ENCODE assay signal across 9 cellular contexts in genomic region chr2:196268538-196269338, GRCh38.
DNase-seq lines count a peak whose midpoint lies in the region; ATAC-seq and TF ChIP-seq lines count a peak whose summit lies in the region.
"Had no signal": no experiment of that assay in that cellular context is flagged by ENCODE, and none has a peak within 500 bp of the region (broad histone marks: within the 10 kb centered on the region; RNA-seq: fewer than 3 reads in every experiment).

No MANE protein-coding gene starts in this region.

- peaks cover 89% of the 10 kb centered on the region for H3K4me1 ChIP-seq in OCI-LY7 (ENCODE audit: insufficient read depth, low read length, poor library complexity, severe bottlenecking)
- H3K4me1 ChIP-seq in esophagus (ENCODE audit: control insufficient read depth in 2 of 2, insufficient read depth in 2 of 2, low read length in 1 of 2): no peaks in the 10 kb centered on the region

- ATAC-seq in activated T-cell treated with anti-CD3 and anti-CD28 coated beads, Interleukin-2, amount 50 U/mL, for 4 hours: peak; percentile 9 to 48
- peak; percentile 63 for ATAC-seq in stimulated activated effector memory CD8-positive, alpha-beta T cell treated with anti-CD3 and anti-CD28 coated beads, Interleukin-12 subunit alpha, Interleukin-12 subunit beta, amount 100 ng/mL, for 72 hours
- no peak for ATAC-seq in HG02840 (IDR thresholded peaks at IDR 0.05; ENCODE audit: low FRiP score, unreplicated experiment)

- H3K27ac ChIP-seq in OCI-LY7 (ENCODE audit: low read depth, low read length, poor library complexity, severe bottlenecking): peak overlapping the region; percentile 66
- peak overlapping the region; percentile 21 to 31 for H3K27ac ChIP-seq in esophagus (ENCODE audit: low read depth in 2 of 2, low read length in 1 of 2)

- no TSS peak for BruUV-seq in OCI-LY7 (replicated peaks; lab: Mats Ljungman, UMichigan)

- H3K9me3 Mint-ChIP-seq in activated T-cell treated with anti-CD3 and anti-CD28 coated beads, Interleukin-2, amount 50 U/mL, for 4 hours: no peaks in the 10 kb centered on the region
- no peaks in the 10 kb centered on the region for H3K9me3 Mint-ChIP-seq in stimulated activated effector memory CD8-positive, alpha-beta T cell treated with anti-CD3 and anti-CD28 coated beads, Interleukin-12 subunit alpha, Interleukin-12 subunit beta, amount 100 ng/mL, for 72 hours
- H3K9me3 Mint-ChIP-seq: neural crest cell had no signal

- peak overlapping the region; percentile 66 for H3K4me2 ChIP-seq in OCI-LY7 (ENCODE audit: low read length)

- no peak for TF ChIP-seq CTCF in OCI-LY7 (conservative IDR thresholded peaks at IDR 0.05; ENCODE audit: low read length)

- 36 to 50% methylated on average over 8 of the region's 8 CpGs for WGBS in esophagus, 2 donors

- H3K9me3 ChIP-seq in OCI-LY7 (ENCODE audit: low read length): no peaks in the 10 kb centered on the region
- no peaks in the 10 kb centered on the region for H3K9me3 ChIP-seq in esophagus (ENCODE audit: control insufficient read depth in 2 of 2, insufficient read depth in 1 of 2, low read depth in 1 of 2, low read length in 1 of 2)

- POLR2A ChIA-PET in OCI-LY7 (lab: Charles Lee): interaction anchor here (0.6 to 4.7 kb wide), 12 partner anchors 9 to 1232 kb away, joined by 3 to 31 read pairs (median 5); no protein-coding TSS in a partner anchor

- H2AFZ ChIP-seq in OCI-LY7 (ENCODE audit: low read length): peak overlapping the region; percentile 98

- H3K9me2 ChIP-seq in OCI-LY7 (ENCODE audit: insufficient read depth, low read length): no peaks in the 10 kb centered on the region

- DNase-seq in activated T-cell treated with anti-CD3 and anti-CD28 coated beads, Interleukin-2, amount 50 U/mL, for 4 hours: no peak
- DNase-seq in activated T-cell treated with anti-CD3 and anti-CD28 coated beads, Interleukin-2, amount 50 U/mL, for 1 hour: no peak
- DNase-seq in OCI-LY7 (ENCODE audit: low spot score) (peak; percentile 48), UCSD-AML1 (lab: John Stamatoyannopoulos, UW; ENCODE audit: unreplicated experiment) (no peak), DMS79 treated with DMSO at 0.1 percent for 48 hours (lab: John Stamatoyannopoulos, UW) (no peak)
- DNase-seq in stimulated activated effector memory CD8-positive, alpha-beta T cell treated with anti-CD3 and anti-CD28 coated beads, Interleukin-12 subunit alpha, Interleukin-12 subunit beta, amount 100 ng/mL, for 72 hours (ENCODE audit: low spot score in 2 of 2): no peak

- no peaks in the 10 kb centered on the region for H3K36me3 ChIP-seq in OCI-LY7 (ENCODE audit: insufficient read depth, low read length)
- no peaks in the 10 kb centered on the region for H3K36me3 ChIP-seq in esophagus (ENCODE audit: control insufficient read depth in 2 of 2, insufficient read depth in 2 of 2, low read length in 1 of 2)

- no peaks in the 10 kb centered on the region for H3K27me3 ChIP-seq in esophagus (ENCODE audit: control insufficient read depth in 1 of 2, insufficient read depth in 2 of 2, low read length in 2 of 2)

- H3K27ac Mint-ChIP-seq in stimulated activated effector memory CD8-positive, alpha-beta T cell treated with anti-CD3 and anti-CD28 coated beads, Interleukin-12 subunit alpha, Interleukin-12 subunit beta, amount 100 ng/mL, for 72 hours: peak overlapping the region; percentile 75

- intact Hi-C loops in OCI-LY7 (cut with micrococcal nuclease; ENCODE audit: unreplicated experiment): loop anchor here (5.0 kb wide), 1 partner anchor 611 kb away; the partner anchor contains the start of gene SLC39A10

- H3K27me3 Mint-ChIP-seq in activated T-cell treated with anti-CD3 and anti-CD28 coated beads, Interleukin-2, amount 50 U/mL, for 4 hours (ENCODE audit: low read depth): no peaks in the 10 kb centered on the region

- peaks cover 60% of the 10 kb centered on the region for H3K4me1 Mint-ChIP-seq in activated T-cell treated with anti-CD3 and anti-CD28 coated beads, Interleukin-2, amount 50 U/mL, for 4 hours (ENCODE audit: low read depth)
- peaks cover 32% of the 10 kb centered on the region for H3K4me1 Mint-ChIP-seq in stimulated activated effector memory CD8-positive, alpha-beta T cell treated with anti-CD3 and anti-CD28 coated beads, Interleukin-12 subunit alpha, Interleukin-12 subunit beta, amount 100 ng/mL, for 72 hours
- H3K4me1 Mint-ChIP-seq: neural crest cell had no signal

- H4K20me1 ChIP-seq in OCI-LY7 (ENCODE audit: insufficient read depth, low read length): no peaks in the 10 kb centered on the region

- peak overlapping the region; percentile 60 for H3K4me3 Mint-ChIP-seq in activated T-cell treated with anti-CD3 and anti-CD28 coated beads, Interleukin-2, amount 50 U/mL, for 4 hours
- peak overlapping the region; percentile 46 for H3K4me3 Mint-ChIP-seq in stimulated activated effector memory CD8-positive, alpha-beta T cell treated with anti-CD3 and anti-CD28 coated beads, Interleukin-12 subunit alpha, Interleukin-12 subunit beta, amount 100 ng/mL, for 72 hours
- H3K4me3 Mint-ChIP-seq: neural crest cell had no signal

- peaks cover 8% of the 10 kb centered on the region; the same call in 1 of the 2 replicates for H3K79me2 ChIP-seq in OCI-LY7 (ENCODE audit: insufficient read depth, low read depth, low read length)

- no peaks in the 10 kb centered on the region for H3K36me3 Mint-ChIP-seq in activated T-cell treated with anti-CD3 and anti-CD28 coated beads, Interleukin-2, amount 50 U/mL, for 4 hours (ENCODE audit: insufficient read depth)
- peaks cover 13% of the 10 kb centered on the region for H3K36me3 Mint-ChIP-seq in stimulated activated effector memory CD8-positive, alpha-beta T cell treated with anti-CD3 and anti-CD28 coated beads, Interleukin-12 subunit alpha, Interleukin-12 subunit beta, amount 100 ng/mL, for 72 hours

- H3K4me3 ChIP-seq in OCI-LY7 (ENCODE audit: low read depth, low read length, poor library complexity, severe bottlenecking) (peak overlapping the region; percentile 36), esophagus (ENCODE audit: low read depth in 1 of 2, low read length in 2 of 2) (no peak overlapping the region)

- CTCF ChIA-PET in OCI-LY7 (lab: Charles Lee; ENCODE audit: unreplicated experiment): no interaction called here
